1 cellular context compared by ENCODE assay signal in genomic region chr19:15418588-15419412, GRCh38.
TF ChIP-seq lines count a peak whose summit lies in the region.

TSS of gene AKAP8L (minus strand) at chr19:15418988. CDS start at chr19:15418923, 65 bp downstream.

TF ChIP-seq in HepG2, 621 proteins besides CTCF, POLR2A, EP300 and RAD21 (continued from another document and continues in another):
- no peak for TF ChIP-seq ZNF207 (IDR thresholded peaks at IDR 0.05; ENCODE audit: borderline replicate concordance)
- TF ChIP-seq FOXM1 (CRISPR knock-in tag; IDR thresholded peaks at IDR 0.05) = 0 out of 2 replicates have a peak, but pooled peaks have one; percentile 61
- no peak for TF ChIP-seq HOXA9 (CRISPR knock-in tag; IDR thresholded peaks at IDR 0.05; ENCODE audit: borderline replicate concordance)
- peak; percentile 87 for TF ChIP-seq ZNF687 (CRISPR knock-in tag; IDR thresholded peaks at IDR 0.05)
- no peak for TF ChIP-seq MBNL3 (CRISPR knock-in tag; conservative IDR thresholded peaks at IDR 0.05)
- TF ChIP-seq ETV5 (CRISPR knock-in tag; IDR thresholded peaks at IDR 0.05; ENCODE audit: borderline replicate concordance) = peak; percentile 25; the same call in 1 of the 2 replicates
- TF ChIP-seq ZNF616 (CRISPR knock-in tag; IDR thresholded peaks at IDR 0.05; ENCODE audit: low read depth) = peak; percentile 56; the same call in 1 of the 2 replicates
- TF ChIP-seq CEBPZ (IDR thresholded peaks at IDR 0.05; ENCODE audit: low read length) = peak; percentile 93
- peak; percentile 93 for TF ChIP-seq ZNF326 (CRISPR knock-in tag; IDR thresholded peaks at IDR 0.05; ENCODE audit: borderline replicate concordance)
- peak; percentile 69; the same call in 1 of the 2 replicates for TF ChIP-seq ATF1 (CRISPR knock-in tag; IDR thresholded peaks at IDR 0.05)
- peak; percentile 62; the same call in 1 of the 2 replicates for TF ChIP-seq ZNF276 (CRISPR knock-in tag; IDR thresholded peaks at IDR 0.05; ENCODE audit: low read depth)
- no peak for TF ChIP-seq TRIM24 (CRISPR knock-in tag; IDR thresholded peaks at IDR 0.05)
- 0 out of 2 replicates have a peak, but pooled peaks have one; percentile 48 for TF ChIP-seq ZNF572 (CRISPR knock-in tag; IDR thresholded peaks at IDR 0.05)
- TF ChIP-seq ZBTB8A (CRISPR knock-in tag; IDR thresholded peaks at IDR 0.05; ENCODE audit: borderline replicate concordance, low read depth) = 0 out of 2 replicates have a peak, but pooled peaks have one; percentile 8
- no peak; the same call in 1 of the 2 replicates for TF ChIP-seq DR1 (CRISPR knock-in tag; IDR thresholded peaks at IDR 0.05)
- no peak for TF ChIP-seq NR0B2 (CRISPR knock-in tag; IDR thresholded peaks at IDR 0.05)
- TF ChIP-seq CEBPG (CRISPR knock-in tag; IDR thresholded peaks at IDR 0.05) = no peak
- no peak for TF ChIP-seq HDAC6 (IDR thresholded peaks at IDR 0.05; ENCODE audit: low read depth, low read length)
- TF ChIP-seq NR1H2 (CRISPR knock-in tag; IDR thresholded peaks at IDR 0.05; ENCODE audit: borderline replicate concordance, low read depth) = no peak
- 0 out of 2 replicates have a peak, but pooled peaks have one; percentile 54 for TF ChIP-seq ZFP37 (CRISPR knock-in tag; IDR thresholded peaks at IDR 0.05; ENCODE audit: borderline replicate concordance)
- no peak for TF ChIP-seq ZBTB44 (CRISPR knock-in tag; IDR thresholded peaks at IDR 0.05)
- peak; percentile 78; the same call in 1 of the 2 replicates for TF ChIP-seq ZNF605 (CRISPR knock-in tag; IDR thresholded peaks at IDR 0.05)
- TF ChIP-seq ZNF660 (CRISPR knock-in tag; IDR thresholded peaks at IDR 0.05; ENCODE audit: borderline replicate concordance, low read depth) = no peak
- TF ChIP-seq GTF2F1 (IDR thresholded peaks at IDR 0.05; ENCODE audit: low read length) = no peak
- TF ChIP-seq ZMAT3 (CRISPR knock-in tag; conservative IDR thresholded peaks at IDR 0.05) = peak; percentile 31; the same call in 1 of the 2 replicates
- TF ChIP-seq ZNF792 (CRISPR knock-in tag; IDR thresholded peaks at IDR 0.05) = no peak
- TF ChIP-seq ZFP1 (CRISPR knock-in tag; IDR thresholded peaks at IDR 0.05) = no peak
- TF ChIP-seq ATRX (CRISPR knock-in tag; IDR thresholded peaks at IDR 0.05; ENCODE audit: borderline replicate concordance) = no peak
- TF ChIP-seq ZNF317 (CRISPR knock-in tag; IDR thresholded peaks at IDR 0.05) = no peak
- no peak for TF ChIP-seq RERE (CRISPR knock-in tag; IDR thresholded peaks at IDR 0.05; ENCODE audit: low read depth)
- peak; percentile 19; the same call in 1 of the 2 replicates for TF ChIP-seq FOXP4 (CRISPR knock-in tag; IDR thresholded peaks at IDR 0.05)
- TF ChIP-seq ZIK1 (CRISPR knock-in tag; IDR thresholded peaks at IDR 0.05; ENCODE audit: borderline replicate concordance, low read depth) = no peak
- TF ChIP-seq ZFAT (CRISPR knock-in tag; conservative IDR thresholded peaks at IDR 0.05) = 0 out of 2 replicates have a peak, but pooled peaks have one; percentile 56
- TF ChIP-seq TEAD2 (CRISPR knock-in tag; IDR thresholded peaks at IDR 0.05) = peak; percentile 71; the same call in 1 of the 2 replicates
- TF ChIP-seq FLYWCH1 (CRISPR knock-in tag; IDR thresholded peaks at IDR 0.05) = no peak
- TF ChIP-seq ZNF205 (CRISPR knock-in tag; IDR thresholded peaks at IDR 0.05) = no peak
- 0 out of 2 replicates have a peak, but pooled peaks have one; percentile 52 for TF ChIP-seq ZNF337 (CRISPR knock-in tag; IDR thresholded peaks at IDR 0.05; ENCODE audit: borderline replicate concordance, low read depth)
- TF ChIP-seq STAT5B (CRISPR knock-in tag; IDR thresholded peaks at IDR 0.05) = no peak
- peak; percentile 82; the same call in 1 of the 2 replicates for TF ChIP-seq MXD3 (CRISPR knock-in tag; IDR thresholded peaks at IDR 0.05)
- TF ChIP-seq PRMT3 (CRISPR knock-in tag; IDR thresholded peaks at IDR 0.05; ENCODE audit: borderline replicate concordance, low read depth) = no peak
- 0 out of 2 replicates have a peak, but pooled peaks have one; percentile 3 for TF ChIP-seq BHLHE40 (IDR thresholded peaks at IDR 0.05; ENCODE audit: low read length)
- TF ChIP-seq IRF2 (CRISPR knock-in tag; IDR thresholded peaks at IDR 0.05) = peak; percentile 77; the same call in 1 of the 2 replicates
- TF ChIP-seq NFKB2 (CRISPR knock-in tag; IDR thresholded peaks at IDR 0.05; ENCODE audit: borderline replicate concordance) = peak; percentile 67; the same call in 1 of the 2 replicates
- TF ChIP-seq ZNF749 (CRISPR knock-in tag; IDR thresholded peaks at IDR 0.05; ENCODE audit: borderline replicate concordance) = 0 out of 2 replicates have a peak, but pooled peaks have one; percentile 43
- TF ChIP-seq SMAD3 (CRISPR knock-in tag; IDR thresholded peaks at IDR 0.05) = no peak
